ENCODE assay signal across 17 cellular contexts in genomic region chr15:28892789-28893610, GRCh38. TPM values are rescaled to one million over a fixed set of nuclear protein-coding genes. Genes with fewer than 3 reads are reported as not detected.
DNase-seq lines count a peak whose midpoint lies in the region; ATAC-seq and TF ChIP-seq lines count a peak whose summit lies in the region.
"Had no signal": no experiment of that assay in that cellular context is flagged by ENCODE, and none has a peak within 500 bp of the region (broad histone marks: within the 10 kb centered on the region; RNA-seq: fewer than 3 reads in every experiment).

No MANE protein-coding gene starts in this region.

- H3K36me3 Mint-ChIP-seq in activated naive CD8-positive, alpha-beta T cell: no peaks in the 10 kb centered on the region
- peaks cover 22% of the 10 kb centered on the region for H3K36me3 Mint-ChIP-seq in GM23338 (ENCODE audit: low read depth)

- H4K20me1 ChIP-seq in GM23338 (replicated peaks; ENCODE audit: insufficient read depth): no peaks in the 10 kb centered on the region

- H3K27me3 Mint-ChIP-seq in activated naive CD8-positive, alpha-beta T cell: no peaks in the 10 kb centered on the region
- peaks cover 6% of the 10 kb centered on the region for H3K27me3 Mint-ChIP-seq in GM23338 (ENCODE audit: insufficient read depth, low read depth, poor library complexity)
- H3K27me3 Mint-ChIP-seq: activated CD4-positive, alpha-beta T cell treated with anti-CD3 and anti-CD28 coated beads for 36 hours had no signal

- H3K27ac ChIP-seq in GM23338 (ENCODE audit: low read depth): no peak overlapping the region
- H3K27ac ChIP-seq: coronary artery, thoracic aorta had no signal

- DNase-seq in NCI-H1092 treated with DMSO at 0.1 percent for 48 hours (lab: John Stamatoyannopoulos, UW) (peak; percentile 49), NCI-H1092 (lab: John Stamatoyannopoulos, UW) (no peak), HCEC 1CT (peak; percentile 22), hepatic stellate cell (ENCODE audit: low spot score) (peak; percentile 27), NCI-H1436 treated with DMSO at 0.1 percent for 48 hours (lab: John Stamatoyannopoulos, UW) (no peak), GM23338 (ENCODE audit: low spot score) (no peak), H7 (no peak)
- DNase-seq: 8988T; activated CD4-positive, alpha-beta T cell treated with anti-CD3 and anti-CD28 coated beads for 36 hours; activated effector memory CD4-positive, alpha-beta T cell treated with Interleukin-2 at 50 U/mL for 16 hours; Kasumi-1 had no signal

- H3K9me2 ChIP-seq in GM23338 (ENCODE audit: insufficient read depth): no peaks in the 10 kb centered on the region

- no peak for ATAC-seq in GM23338
- ATAC-seq: activated CD4-positive, alpha-beta T cell treated with anti-CD3 and anti-CD28 coated beads for 36 hours had no signal

- H3K27me3 ChIP-seq in GM23338 (ENCODE audit: insufficient read depth) (no peaks in the 10 kb centered on the region), H7 (ENCODE audit: control insufficient read depth, insufficient read depth, low read length) (peaks cover 1% of the 10 kb centered on the region; the same call in 1 of the 2 replicates)

- H3F3A ChIP-seq in GM23338 (replicated peaks; ENCODE audit: low read depth): no peaks in the 10 kb centered on the region

- peak overlapping the region; percentile 4 for H3K4me3 Mint-ChIP-seq in activated naive CD8-positive, alpha-beta T cell
- H3K4me3 Mint-ChIP-seq in GM23338: no peak overlapping the region
- H3K4me3 Mint-ChIP-seq: activated CD4-positive, alpha-beta T cell treated with anti-CD3 and anti-CD28 coated beads for 36 hours; nephron had no signal

- H3K36me3 ChIP-seq in GM23338 (ENCODE audit: insufficient read depth): no peaks in the 10 kb centered on the region
- no peaks in the 10 kb centered on the region for H3K36me3 ChIP-seq in H7 (replicated peaks; ENCODE audit: control insufficient read depth, insufficient read depth, low read length)
- H3K36me3 ChIP-seq: thoracic aorta had no signal

- no peak for TF ChIP-seq CTCF in GM23338 (conservative IDR thresholded peaks at IDR 0.05; ENCODE audit: low read depth in 2 of 2)

- no peaks in the 10 kb centered on the region for H3K9me3 Mint-ChIP-seq in activated naive CD8-positive, alpha-beta T cell (ENCODE audit: low read depth)
- H3K9me3 Mint-ChIP-seq in GM23338: peaks cover 23% of the 10 kb centered on the region
- H3K9me3 Mint-ChIP-seq: nephron had no signal

- H3K27ac Mint-ChIP-seq in activated naive CD8-positive, alpha-beta T cell: peak overlapping the region; percentile 76
- H3K27ac Mint-ChIP-seq in GM23338: no peak overlapping the region
- H3K27ac Mint-ChIP-seq: activated CD4-positive, alpha-beta T cell treated with anti-CD3 and anti-CD28 coated beads for 36 hours; nephron had no signal

- H3K4me3 ChIP-seq in GM23338 (no peak overlapping the region), H7 (ENCODE audit: insufficient read depth, low read depth, low read length) (no peak overlapping the region)
- H3K4me3 ChIP-seq: coronary artery, thoracic aorta had no signal

- H3K4me1 ChIP-seq in GM23338 (ENCODE audit: insufficient read depth): no peaks in the 10 kb centered on the region

- peaks cover 86% of the 10 kb centered on the region for H3K4me1 Mint-ChIP-seq in activated naive CD8-positive, alpha-beta T cell (ENCODE audit: low read depth)
- H3K4me1 Mint-ChIP-seq in GM23338: peaks cover 9% of the 10 kb centered on the region

- H3K4me2 ChIP-seq in GM23338: no peak overlapping the region

- H2AFZ ChIP-seq in GM23338: no peak overlapping the region

- no peaks in the 10 kb centered on the region for H3K79me2 ChIP-seq in GM23338 (replicated peaks; ENCODE audit: insufficient read depth)

TF ChIP-seq in GM23338, 12 proteins besides CTCF, POLR2A, EP300 and RAD21 (continues in another document):
- TF ChIP-seq CREB1 (CRISPR knock-in tag; IDR thresholded peaks at IDR 0.05; ENCODE audit: low read depth): no peak
- TF ChIP-seq NANOG (IDR thresholded peaks at IDR 0.05; ENCODE audit: borderline replicate concordance): no peak
- TF ChIP-seq EZH2 (IDR thresholded peaks at IDR 0.05; ENCODE audit: low read depth, unreplicated experiment): no peak
- no peak for TF ChIP-seq REST (IDR thresholded peaks at IDR 0.05; ENCODE audit: unreplicated experiment)
- no peak for TF ChIP-seq JUNB (IDR thresholded peaks at IDR 0.05; ENCODE audit: unreplicated experiment)
- no peak for TF ChIP-seq STAT1 (IDR thresholded peaks at IDR 0.05; ENCODE audit: unreplicated experiment)

RNA-seq across cellular contexts. Expression of gene APBA2, which starts 7.2 kb away (rescaled TPM):
- total RNA-seq in GM23338 (2014; rRNA removed; shearing (Covaris generic)): 24.7 and 27.5 TPM in 2 replicates
- polyA plus RNA-seq in GM23338 (2016; fragmentation: Nextera tagmentation; extraction: Ambion mirVana): 5.4 and 5.9 TPM in 2 replicates
- 13.9 and 15.6 TPM in 2 replicates for total RNA-seq in H7 (2014; rRNA removed; shearing (Covaris generic))

RNA-seq across cellular contexts. Expression of gene GOLGA6L7, which starts 44.6 kb away (rescaled TPM):
- not detected in 2 replicates for total RNA-seq in GM23338 (2014; rRNA removed; shearing (Covaris generic))
- polyA plus RNA-seq in GM23338 (2016; fragmentation: Nextera tagmentation; extraction: Ambion mirVana): 0.23 and 0.47 TPM in 2 replicates
- total RNA-seq in H7 (2014; rRNA removed; shearing (Covaris generic)): not detected in 2 replicates
- total RNA-seq: activated CD4-positive, alpha-beta T cell treated with anti-CD3 and anti-CD28 coated beads for 36 hours; kidney epithelial cell; skeletal muscle tissue; thoracic aorta had no signal

Comparison
In these comparisons a context has a peak if more than half of its experiments do, and no peak if none do; other contexts are left out.
1. DNase-seq: peak in NCI-H1092 treated with DMSO at 0.1 percent for 48 hours (single experiment), HCEC 1CT (single experiment) and hepatic stellate cell (single experiment); none in NCI-H1092 (single experiment), NCI-H1436 treated with DMSO at 0.1 percent for 48 hours (single experiment), GM23338 (single experiment) and H7 (single experiment).